ENCODE assay signal across 16 cellular contexts in genomic region chr2:102002229-102002628, GRCh38.
"Had no signal": no experiment of that assay in that cellular context is flagged by ENCODE, and none has a peak within 500 bp of the region (broad histone marks: within the 10 kb centered on the region; RNA-seq: fewer than 3 reads in every experiment).

No MANE protein-coding gene starts in this region.

- H3K27me3 ChIP-seq: esophagus squamous epithelium, sigmoid colon had no signal

- H3K4me3 Mint-ChIP-seq: dendritic cell treated with granulocyte-macrophage colony-stimulating factor and Interleukin-4, amounts not matched to agents 40 ng/mL and 50 ng/mL, for 4 days; effector memory CD8-positive, alpha-beta T cell; immature natural killer cell; naive B cell; nephron progenitor cell had no signal

- H3K36me3 ChIP-seq: esophagus squamous epithelium, left ventricle myocardium inferior, lower lobe of right lung, sigmoid colon had no signal

- H3K27ac Mint-ChIP-seq: dendritic cell treated with granulocyte-macrophage colony-stimulating factor and Interleukin-4, amounts not matched to agents 40 ng/mL and 50 ng/mL, for 4 days; effector memory CD8-positive, alpha-beta T cell; immature natural killer cell; naive B cell; nephron progenitor cell had no signal

- H3K36me3 Mint-ChIP-seq: immature natural killer cell, naive B cell had no signal

- ATAC-seq: effector memory CD8-positive, alpha-beta T cell; left cardiac atrium; lower lobe of right lung had no signal

- H3K27me3 Mint-ChIP-seq: dendritic cell treated with granulocyte-macrophage colony-stimulating factor and Interleukin-4, amounts not matched to agents 40 ng/mL and 50 ng/mL, for 4 days had no signal

- DNase-seq: esophagus squamous epithelium, foreskin fibroblast, kidney, left cardiac atrium, left ventricle myocardium inferior, lower lobe of right lung, mesendoderm, naive B cell, nephron progenitor cell, sigmoid colon had no signal

- H3K9me3 ChIP-seq: esophagus squamous epithelium, left ventricle myocardium inferior, lower lobe of right lung, sigmoid colon had no signal

- H2AFZ ChIP-seq: parathyroid adenoma had no signal

- H3K9me3 Mint-ChIP-seq: dendritic cell treated with granulocyte-macrophage colony-stimulating factor and Interleukin-4, amounts not matched to agents 40 ng/mL and 50 ng/mL, for 4 days; effector memory CD8-positive, alpha-beta T cell; immature natural killer cell; naive B cell; nephron progenitor cell had no signal

- H3K79me2 ChIP-seq: parathyroid adenoma had no signal

- FAIRE-seq: colon, kidney had no signal

- H3K4me3 ChIP-seq: esophagus squamous epithelium, left ventricle myocardium inferior, lower lobe of right lung, sigmoid colon, skin epidermis had no signal

- H3K9ac ChIP-seq: parathyroid adenoma had no signal

- H3K4me1 Mint-ChIP-seq: naive B cell, nephron progenitor cell had no signal

- H3K27ac ChIP-seq: left ventricle myocardium inferior, lower lobe of right lung, parathyroid adenoma, sigmoid colon had no signal
